In the genomic region with DNA sequence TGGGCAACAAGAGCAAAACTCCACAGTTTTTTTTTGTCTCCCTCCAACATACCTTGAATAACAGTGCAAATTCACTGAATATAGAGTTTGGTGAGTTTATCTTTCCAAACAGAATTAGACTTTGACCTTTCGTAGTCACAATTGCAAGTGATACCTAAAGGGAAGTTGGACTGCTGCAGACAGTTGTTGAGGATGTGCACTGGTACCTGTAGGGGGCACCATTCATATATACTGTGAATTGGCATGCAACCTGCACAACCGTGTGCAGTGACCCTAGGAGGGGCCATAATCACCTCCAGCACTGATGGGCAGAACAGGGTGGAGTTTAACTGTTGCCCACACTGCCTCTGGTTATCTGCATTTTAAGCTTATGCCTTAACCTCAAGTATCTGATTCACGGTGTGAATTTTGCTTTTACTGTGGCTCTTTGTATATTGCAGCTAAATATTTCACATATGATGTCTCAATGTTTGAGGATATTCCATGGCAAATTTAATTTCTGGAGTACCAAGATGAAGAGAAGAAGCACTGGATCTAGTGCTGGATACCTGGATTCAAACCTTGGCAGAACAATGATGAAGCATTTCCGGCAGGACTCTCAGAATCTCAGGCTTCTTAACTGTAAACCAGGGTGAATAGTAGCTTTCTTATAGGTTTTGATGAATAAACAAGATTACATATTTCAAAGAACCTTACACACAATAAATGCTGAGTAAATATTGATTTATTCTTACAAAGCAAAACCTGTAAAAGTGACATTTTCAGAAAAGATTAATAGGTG, we compare ENCODE assay signal across 9 cellular contexts.
A peak's percentile ranks its signal among the peaks of the same experiment; 100 is the strongest.
DNase-seq lines count a peak whose midpoint lies in the region; ATAC-seq, FAIRE-seq and TF ChIP-seq lines count a peak whose summit lies in the region.
"Had no signal": no experiment of that assay in that cellular context is flagged by ENCODE, and none has a peak within 500 bp of the region (broad histone marks: within the 10 kb centered on the region; RNA-seq: fewer than 3 reads in every experiment).

No MANE protein-coding gene starts in this region.

- no peaks in the 10 kb centered on the region for H3K9me3 ChIP-seq in small intestine (ENCODE audit: control insufficient read depth, low read depth)

- in situ Hi-C loops in Caki2 (cut with HindIII; ENCODE audit: low pct_unique_long_range_greater_than_20kb, low sequenced_read_pairs) = no loop called here

- H3K4me1 Mint-ChIP-seq in chondrocyte (ENCODE audit: low read depth) = peaks cover 3% of the 10 kb centered on the region

- peak; percentile 74 for ATAC-seq in GM18907 (IDR thresholded peaks at IDR 0.05; ENCODE audit: unreplicated experiment)

- H3K36me3 ChIP-seq in small intestine (ENCODE audit: control insufficient read depth in 2 of 2, insufficient read depth in 2 of 2, low read length in 2 of 2) = no peaks in the 10 kb centered on the region

- H3K27ac Mint-ChIP-seq in chondrocyte (ENCODE audit: unreplicated experiment) = no peak overlapping the region

- H3K36me3 Mint-ChIP-seq in chondrocyte (ENCODE audit: low read depth) = no peaks in the 10 kb centered on the region

- FAIRE-seq in small intestine (lab: Jason Lieb, UNC) = no peak

- no peaks in the 10 kb centered on the region for H3K9me3 Mint-ChIP-seq in chondrocyte (ENCODE audit: low read depth)

- DNase-seq in Caki2 (ENCODE audit: low read depth) (peak; percentile 63), LoVo (ENCODE audit: low spot score) (peak; percentile 52), chondrocyte (ENCODE audit: low spot score) (no peak), small intestine (peak; percentile 18), CD1c-positive myeloid dendritic cell (ENCODE audit: extremely low spot score) (no peak), NCI-H510A (lab: John Stamatoyannopoulos, UW) (no peak), medulla oblongata (ENCODE audit: extremely low spot score) (no peak)
- DNase-seq: left cardiac atrium had no signal

- no peaks in the 10 kb centered on the region for H3K27me3 ChIP-seq in small intestine (ENCODE audit: control insufficient read depth in 2 of 2, insufficient read depth in 2 of 2, low read length in 2 of 2)

- TF ChIP-seq CTCF in chondrocyte (IDR thresholded peaks at IDR 0.05) = peak; percentile 69

- H3K4me3 Mint-ChIP-seq in chondrocyte (ENCODE audit: unreplicated experiment) = no peak overlapping the region

- H3K4me1 ChIP-seq in small intestine (ENCODE audit: control insufficient read depth in 2 of 2, insufficient read depth in 1 of 2, low read depth in 1 of 2, low read length in 1 of 2) = no peaks in the 10 kb centered on the region

- no peaks in the 10 kb centered on the region for H3K27me3 Mint-ChIP-seq in chondrocyte (ENCODE audit: low read depth)

- 43 to 62% (median 43%) methylated on average over 4 of the region's 4 CpGs for WGBS in small intestine, 3 donors

- H3K27ac ChIP-seq in small intestine (ENCODE audit: low read depth in 1 of 2, low read length in 1 of 2) = no peak overlapping the region

- H3K4me3 ChIP-seq in small intestine (ENCODE audit: low read depth in 1 of 2, low read length in 2 of 2) = no peak overlapping the region

Comparison
In these comparisons a context has a peak if more than half of its experiments do, and no peak if none do; other contexts are left out.
1. DNase-seq: peak in Caki2 (single experiment), LoVo (single experiment) and small intestine (single experiment); none in chondrocyte (single experiment), CD1c-positive myeloid dendritic cell (single experiment), NCI-H510A (single experiment) and medulla oblongata (single experiment).